Comparison of ENCODE assay signal across 1 cellular context in the genomic region with DNA sequence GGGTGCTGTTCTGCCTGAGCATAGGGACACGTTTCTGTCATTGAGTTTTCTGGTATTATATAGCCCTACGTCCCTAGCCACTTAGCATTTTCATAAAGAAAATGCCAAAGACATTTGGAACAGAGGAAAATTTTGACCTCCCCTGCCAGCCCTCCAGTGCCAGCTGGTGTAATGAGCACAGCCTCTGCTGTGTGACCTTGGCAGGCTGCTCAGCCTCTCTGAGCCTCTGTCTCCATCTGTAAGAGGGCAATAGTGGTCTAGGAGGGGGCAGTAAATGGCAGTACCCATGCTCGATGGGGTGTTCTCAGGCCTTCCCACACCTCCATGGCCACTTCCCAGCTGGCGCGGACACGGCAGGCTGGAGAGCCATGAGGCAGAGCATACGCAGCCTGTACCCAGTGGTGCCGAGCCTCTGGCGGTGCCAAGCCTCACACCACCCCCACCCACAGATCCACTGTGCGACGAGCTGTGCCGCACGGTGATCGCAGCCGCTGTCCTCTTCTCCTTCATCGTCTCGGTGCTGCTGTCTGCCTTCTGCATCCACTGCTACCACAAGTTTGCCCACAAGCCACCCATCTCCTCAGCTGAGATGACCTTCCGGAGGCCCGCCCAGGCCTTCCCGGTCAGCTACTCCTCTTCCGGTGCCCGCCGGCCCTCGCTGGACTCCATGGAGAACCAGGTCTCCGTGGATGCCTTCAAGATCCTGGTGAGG.
TF ChIP-seq lines count a peak whose summit lies in the region.

No MANE protein-coding gene starts in this region.

TF ChIP-seq in H1, 55 proteins besides CTCF, POLR2A, EP300 and RAD21:
- TF ChIP-seq EZH2 (IDR thresholded peaks at IDR 0.05; ENCODE audit: low read depth, low read length, severe bottlenecking) (no peak), BRCA1 (IDR thresholded peaks at IDR 0.05; ENCODE audit: low read depth, low read length) (no peak), SUZ12 (IDR thresholded peaks at IDR 0.05; ENCODE audit: low read length) (no peak), EGR1 (IDR thresholded peaks at IDR 0.05; ENCODE audit: borderline replicate concordance, low read depth, low read length) (no peak), KDM1A (IDR thresholded peaks at IDR 0.05; ENCODE audit: borderline replicate concordance, low read length) (no peak), POLR2AphosphoS5 (IDR thresholded peaks at IDR 0.05; ENCODE audit: low read depth, low read length) (no peak), SP1 (IDR thresholded peaks at IDR 0.05; ENCODE audit: low read depth, low read length) (no peak), MAFK (IDR thresholded peaks at IDR 0.05; ENCODE audit: low read depth, low read length) (no peak)
- TF ChIP-seq, protein P1, sequence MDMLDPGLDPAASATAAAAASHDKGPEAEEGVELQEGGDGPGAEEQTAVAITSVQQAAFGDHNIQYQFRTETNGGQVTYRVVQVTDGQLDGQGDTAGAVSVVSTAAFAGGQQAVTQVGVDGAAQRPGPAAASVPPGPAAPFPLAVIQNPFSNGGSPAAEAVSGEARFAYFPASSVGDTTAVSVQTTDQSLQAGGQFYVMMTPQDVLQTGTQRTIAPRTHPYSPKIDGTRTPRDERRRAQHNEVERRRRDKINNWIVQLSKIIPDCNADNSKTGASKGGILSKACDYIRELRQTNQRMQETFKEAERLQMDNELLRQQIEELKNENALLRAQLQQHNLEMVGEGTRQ (IDR thresholded peaks at IDR 0.05; ENCODE audit: low read length), result no peak
